In genomic region chr3:158777171-158777873, GRCh38 we compare ENCODE assay signal across 19 cellular contexts. TPM values are rescaled to one million over a fixed set of nuclear protein-coding genes. Genes with fewer than 3 reads are reported as not detected.
"Had no signal": no experiment of that assay in that cellular context is flagged by ENCODE, and none has a peak within 500 bp of the region (broad histone marks: within the 10 kb centered on the region; RNA-seq: fewer than 3 reads in every experiment).

No MANE protein-coding gene starts in this region.

- H3K4me1 Mint-ChIP-seq: stimulated activated naive B cell treated with anti-CD40 and anti-IgM and Interleukin-4, amounts not matched to agents 10 μg/mL and 1 μg/mL and 100 μg/mL, for 72 hours had no signal

- H3K27me3 Mint-ChIP-seq: activated naive CD8-positive, alpha-beta T cell; stimulated activated naive B cell treated with anti-CD40 and anti-IgM and Interleukin-4, amounts not matched to agents 10 μg/mL and 1 μg/mL and 100 μg/mL, for 72 hours had no signal

- H3K27ac ChIP-seq: pancreas had no signal

- H3K4me1 ChIP-seq: pancreas had no signal

- H3K27ac Mint-ChIP-seq: activated naive CD8-positive, alpha-beta T cell; stimulated activated naive B cell treated with anti-CD40 and anti-IgM and Interleukin-4, amounts not matched to agents 10 μg/mL and 1 μg/mL and 100 μg/mL, for 72 hours had no signal

- ATAC-seq: activated T-cell treated with anti-CD3 and anti-CD28 coated beads, Interleukin-2, amount 50 U/mL, for 4 hours; heart left ventricle; stimulated activated naive B cell treated with anti-CD40 and anti-IgM and Interleukin-4, amounts not matched to agents 10 μg/mL and 1 μg/mL and 100 μg/mL, for 72 hours had no signal

- H3K27me3 ChIP-seq: heart left ventricle, pancreas, transverse colon had no signal

- H3K9me3 ChIP-seq: heart left ventricle, pancreas, transverse colon had no signal

- H3K9me3 Mint-ChIP-seq: activated T-cell treated with anti-CD3 and anti-CD28 coated beads, Interleukin-2, amount 50 U/mL, for 4 hours; stimulated activated naive B cell treated with anti-CD40 and anti-IgM and Interleukin-4, amounts not matched to agents 10 μg/mL and 1 μg/mL and 100 μg/mL, for 72 hours had no signal

- DNase-seq: activated CD4-positive, alpha-beta T cell treated with anti-CD3 and anti-CD28 coated beads, Interleukin-2, amount 50 U/mL, for 1 hour; activated CD4-positive, CD25-positive, alpha-beta regulatory T cell; activated gamma-delta T cell; activated T-cell treated with anti-CD3 and anti-CD28 coated beads, Interleukin-2, amount 50 U/mL, for 4 hours; aorta; effector CD4-positive, alpha-beta T cell; heart left ventricle; pancreas; stimulated activated naive B cell treated with anti-CD40 and anti-IgM and Interleukin-4, amounts not matched to agents 10 μg/mL and 1 μg/mL and 100 μg/mL, for 72 hours; T-helper 2 cell; transverse colon had no signal

- FAIRE-seq: bronchial epithelial cell, colon, endothelial cell of umbilical vein, frontal cortex, keratinocyte, pancreas had no signal

- H3K4me3 ChIP-seq: heart left ventricle, pancreas, skin epidermis, transverse colon had no signal

- H3K36me3 ChIP-seq: heart left ventricle, pancreas, transverse colon had no signal

- H3K4me3 Mint-ChIP-seq: activated naive CD8-positive, alpha-beta T cell; activated T-cell treated with anti-CD3 and anti-CD28 coated beads, Interleukin-2, amount 50 U/mL, for 4 hours; stimulated activated naive B cell treated with anti-CD40 and anti-IgM and Interleukin-4, amounts not matched to agents 10 μg/mL and 1 μg/mL and 100 μg/mL, for 72 hours had no signal

RNA-seq across cellular contexts. Expression of gene RARRES1, which starts 45.1 kb away (rescaled TPM):
- total RNA-seq: activated T-cell treated with anti-CD3 and anti-CD28 coated beads, Interleukin-2, amount 50 U/mL, for 4 hours had no signal
- polyA plus RNA-seq: keratinocyte, neural cell had no signal
